Comparison of ENCODE assay signal across 17 cellular contexts in genomic region chr18:76099931-76100457, GRCh38.
DNase-seq lines count a peak whose midpoint lies in the region; ATAC-seq and TF ChIP-seq lines count a peak whose summit lies in the region.
"Had no signal": no experiment of that assay in that cellular context is flagged by ENCODE, and none has a peak within 500 bp of the region (broad histone marks: within the 10 kb centered on the region; RNA-seq: fewer than 3 reads in every experiment).

No MANE protein-coding gene starts in this region.

- CTCF ChIA-PET in activated CD4-positive, alpha-beta T cell treated with anti-CD3 and anti-CD28 coated beads, Interleukin-2, amount 10 ng/mL, durations not matched to agents 7 days and 5 days (lab: Charles Lee) = no interaction called here

- H4K20me1 ChIP-seq in GM23338 (replicated peaks; ENCODE audit: insufficient read depth) = no peaks in the 10 kb centered on the region
- no peaks in the 10 kb centered on the region for H4K20me1 ChIP-seq in neural progenitor cell (ENCODE audit: low read depth)
- H4K20me1 ChIP-seq: BLaER1 treated with 17β-estradiol and CSF1 and Interleukin-3, amounts not matched to agents 10 nM and 100 nM had no signal

- POLR2A ChIA-PET in activated CD4-positive, alpha-beta T cell treated with anti-CD3 and anti-CD28 coated beads, Interleukin-2, amount 10 ng/mL, durations not matched to agents 7 days and 5 days (lab: Charles Lee) = no interaction called here

- H3K79me2 ChIP-seq in GM23338 (replicated peaks; ENCODE audit: insufficient read depth) = no peaks in the 10 kb centered on the region
- H3K79me2 ChIP-seq in neural progenitor cell (ENCODE audit: low read depth) = no peaks in the 10 kb centered on the region

- DNase-seq in GM23338 (ENCODE audit: low spot score) (peak; percentile 3), SK-N-DZ (ENCODE audit: low spot score) (peak; percentile 7), endodermal cell (peak; percentile 65), neural progenitor cell (ENCODE audit: low spot score) (peak; percentile 15), retina (no peak), esophagus squamous epithelium (lab: John Stamatoyannopoulos, UW) (no peak)
- no peak for DNase-seq in activated CD4-positive, alpha-beta T cell treated with anti-CD3 and anti-CD28 coated beads, Interleukin-2, amount 10 ng/mL, durations not matched to agents 7 days and 5 days
- DNase-seq: CD8-positive, alpha-beta T cell; DMS 273 treated with DMSO at 0.1 percent for 48 hours; DMS53; DND-41; EL; HFFc6 had no signal

- intact Hi-C loops in esophagus squamous epithelium (cut with DNase I) = no loop called here

- TF ChIP-seq CTCF in GM23338 (conservative IDR thresholded peaks at IDR 0.05; ENCODE audit: low read depth in 2 of 2) (no peak), endodermal cell (conservative IDR thresholded peaks at IDR 0.05) (no peak), neural progenitor cell (IDR thresholded peaks at IDR 0.05) (no peak), esophagus squamous epithelium (IDR thresholded peaks at IDR 0.05) (no peak)

- H3K27me3 ChIP-seq in GM23338 (ENCODE audit: insufficient read depth) = no peaks in the 10 kb centered on the region
- H3K27me3 ChIP-seq in endodermal cell (ENCODE audit: control insufficient read depth, insufficient read depth, low read length, poor library complexity, severe bottlenecking) = no peaks in the 10 kb centered on the region
- no peaks in the 10 kb centered on the region for H3K27me3 ChIP-seq in neural progenitor cell
- no peaks in the 10 kb centered on the region for H3K27me3 ChIP-seq in esophagus squamous epithelium
- H3K27me3 ChIP-seq: BLaER1 treated with 17β-estradiol and CSF1 and Interleukin-3, amounts not matched to agents 10 nM and 100 nM had no signal

- H3K4me1 ChIP-seq in GM23338 (ENCODE audit: insufficient read depth) = no peaks in the 10 kb centered on the region
- peaks cover 4% of the 10 kb centered on the region for H3K4me1 ChIP-seq in endodermal cell (ENCODE audit: control insufficient read depth, insufficient read depth, low read length)
- H3K4me1 ChIP-seq in neural progenitor cell = no peaks in the 10 kb centered on the region
- no peaks in the 10 kb centered on the region for H3K4me1 ChIP-seq in esophagus squamous epithelium
- H3K4me1 ChIP-seq: BLaER1 treated with 17β-estradiol and CSF1 and Interleukin-3, amounts not matched to agents 10 nM and 100 nM had no signal

- H3K9ac ChIP-seq in endodermal cell (ENCODE audit: extremely low read depth, low read length, poor library complexity, severe bottlenecking) (no peak overlapping the region), neural progenitor cell (no peak overlapping the region)
- H3K9ac ChIP-seq: BLaER1 treated with 17β-estradiol and CSF1 and Interleukin-3, amounts not matched to agents 10 nM and 100 nM had no signal

- no peak for TF ChIP-seq POLR2A in esophagus squamous epithelium (IDR thresholded peaks at IDR 0.05)

- no peak overlapping the region for H3K27ac ChIP-seq in GM23338 (ENCODE audit: low read depth)
- no peak overlapping the region for H3K27ac ChIP-seq in endodermal cell (ENCODE audit: low read depth, low read length)
- H3K27ac ChIP-seq in neural progenitor cell = no peak overlapping the region
- H3K27ac ChIP-seq in esophagus squamous epithelium = no peak overlapping the region
- H3K27ac ChIP-seq: BLaER1 treated with 17β-estradiol and CSF1 and Interleukin-3, amounts not matched to agents 10 nM and 100 nM had no signal

- peaks cover 8% of the 10 kb centered on the region; the same call in 1 of the 2 replicates for H3K9me2 ChIP-seq in GM23338 (ENCODE audit: insufficient read depth)

- H3K9me3 ChIP-seq in endodermal cell (ENCODE audit: control insufficient read depth, low read length) = peaks cover 14% of the 10 kb centered on the region
- H3K9me3 ChIP-seq in neural progenitor cell (ENCODE audit: low read depth) = peaks cover 6% of the 10 kb centered on the region
- H3K9me3 ChIP-seq in esophagus squamous epithelium = no peaks in the 10 kb centered on the region

- H3K36me3 ChIP-seq in GM23338 (ENCODE audit: insufficient read depth) = no peaks in the 10 kb centered on the region
- H3K36me3 ChIP-seq in endodermal cell (ENCODE audit: control insufficient read depth, insufficient read depth, low read length) = no peaks in the 10 kb centered on the region
- no peaks in the 10 kb centered on the region for H3K36me3 ChIP-seq in neural progenitor cell
- no peaks in the 10 kb centered on the region for H3K36me3 ChIP-seq in esophagus squamous epithelium
- H3K36me3 ChIP-seq: BLaER1 treated with 17β-estradiol and CSF1 and Interleukin-3, amounts not matched to agents 10 nM and 100 nM had no signal

- WGBS in endodermal cell (ENCODE audit: insufficient coverage in 1 of 2, insufficient read length in 1 of 2), 2 experiments = 79 to 85% methylated on average over 10 to 14 of the region's 14 CpGs
- 78 to 84% methylated on average over 9 of the region's 14 CpGs for WGBS in esophagus squamous epithelium, 2 donors

- H3K4me1 Mint-ChIP-seq in GM23338 (peaks cover 3% of the 10 kb centered on the region; the same call in 2 of the 3 replicates), endodermal cell (peaks cover 26% of the 10 kb centered on the region), neural progenitor cell (peaks cover 15% of the 10 kb centered on the region)
- no peaks in the 10 kb centered on the region for H3K4me1 Mint-ChIP-seq in activated CD4-positive, alpha-beta T cell treated with anti-CD3 and anti-CD28 coated beads, Interleukin-2, amount 10 ng/mL, durations not matched to agents 7 days and 5 days
- H3K4me1 Mint-ChIP-seq: B cell, IgD-negative memory B cell had no signal

- ATAC-seq in GM23338 = peak; percentile 67
- ATAC-seq: CD8-positive, alpha-beta T cell; HCT116 had no signal

- H3K4me3 ChIP-seq in GM23338 = no peak overlapping the region
- H3K4me3 ChIP-seq in endodermal cell (ENCODE audit: low read length) = no peak overlapping the region
- H3K4me3 ChIP-seq in neural progenitor cell = no peak overlapping the region
- H3K4me3 ChIP-seq in esophagus squamous epithelium = no peak overlapping the region
- H3K4me3 ChIP-seq: BLaER1 treated with 17β-estradiol and CSF1 and Interleukin-3, amounts not matched to agents 10 nM and 100 nM had no signal

- H2AFZ ChIP-seq in GM23338 (peak overlapping the region; percentile 90), neural progenitor cell (replicated peaks) (peak overlapping the region; percentile 42)

- H3K27me3 Mint-ChIP-seq in GM23338 (ENCODE audit: insufficient read depth, low read depth, poor library complexity) (no peaks in the 10 kb centered on the region), endodermal cell (ENCODE audit: insufficient read depth) (peaks cover 2% of the 10 kb centered on the region), neural progenitor cell (ENCODE audit: insufficient read depth, low read depth) (peaks cover 2% of the 10 kb centered on the region)
- no peaks in the 10 kb centered on the region for H3K27me3 Mint-ChIP-seq in activated CD4-positive, alpha-beta T cell treated with anti-CD3 and anti-CD28 coated beads, Interleukin-2, amount 10 ng/mL, durations not matched to agents 7 days and 5 days
- H3K27me3 Mint-ChIP-seq: B cell, IgD-negative memory B cell had no signal

- no peaks in the 10 kb centered on the region; the same call in 2 of the 3 replicates for H3K36me3 Mint-ChIP-seq in GM23338 (ENCODE audit: low read depth)
- no peaks in the 10 kb centered on the region for H3K36me3 Mint-ChIP-seq in endodermal cell (ENCODE audit: low read depth)
- no peaks in the 10 kb centered on the region for H3K36me3 Mint-ChIP-seq in neural progenitor cell
- H3K36me3 Mint-ChIP-seq in activated CD4-positive, alpha-beta T cell treated with anti-CD3 and anti-CD28 coated beads, Interleukin-2, amount 10 ng/mL, durations not matched to agents 7 days and 5 days (ENCODE audit: low read depth) = no peaks in the 10 kb centered on the region
- H3K36me3 Mint-ChIP-seq: CD8-positive, alpha-beta T cell; IgD-negative memory B cell had no signal

- no peaks in the 10 kb centered on the region for H3F3A ChIP-seq in GM23338 (replicated peaks; ENCODE audit: low read depth)
- no peaks in the 10 kb centered on the region for H3F3A ChIP-seq in neural progenitor cell (ENCODE audit: low read depth)

- H3K9me3 Mint-ChIP-seq in GM23338 (peaks cover 14% of the 10 kb centered on the region), endodermal cell (peaks cover 17% of the 10 kb centered on the region), neural progenitor cell (peaks cover 17% of the 10 kb centered on the region)
- peaks cover 6% of the 10 kb centered on the region for H3K9me3 Mint-ChIP-seq in activated CD4-positive, alpha-beta T cell treated with anti-CD3 and anti-CD28 coated beads, Interleukin-2, amount 10 ng/mL, durations not matched to agents 7 days and 5 days

- H3K4me2 ChIP-seq in GM23338 (no peak overlapping the region), neural progenitor cell (no peak overlapping the region)
- H3K4me2 ChIP-seq: BLaER1 treated with 17β-estradiol and CSF1 and Interleukin-3, amounts not matched to agents 10 nM and 100 nM had no signal

- H3K4me3 Mint-ChIP-seq in GM23338 (no peak overlapping the region), endodermal cell (no peak overlapping the region), neural progenitor cell (no peak overlapping the region)
- H3K4me3 Mint-ChIP-seq in activated CD4-positive, alpha-beta T cell treated with anti-CD3 and anti-CD28 coated beads, Interleukin-2, amount 10 ng/mL, durations not matched to agents 7 days and 5 days = no peak overlapping the region
- H3K4me3 Mint-ChIP-seq: B cell; CD8-positive, alpha-beta T cell; HFFc6; IgD-negative memory B cell had no signal

- H3K27ac Mint-ChIP-seq in GM23338 (no peak overlapping the region), endodermal cell (no peak overlapping the region), neural progenitor cell (peak overlapping the region; percentile 23)
- no peak overlapping the region for H3K27ac Mint-ChIP-seq in activated CD4-positive, alpha-beta T cell treated with anti-CD3 and anti-CD28 coated beads, Interleukin-2, amount 10 ng/mL, durations not matched to agents 7 days and 5 days
- H3K27ac Mint-ChIP-seq: B cell; CD8-positive, alpha-beta T cell; HFFc6; IgD-negative memory B cell had no signal

TF ChIP-seq in GM23338, 12 proteins besides CTCF, POLR2A, EP300 and RAD21 (continues in another document):
- TF ChIP-seq ETS1 (IDR thresholded peaks at IDR 0.05) = no peak
- no peak for TF ChIP-seq ZNF331 (CRISPR knock-in tag; IDR thresholded peaks at IDR 0.05; ENCODE audit: low read depth)
- no peak for TF ChIP-seq EZH2 (IDR thresholded peaks at IDR 0.05; ENCODE audit: low read depth, unreplicated experiment)

Comparison
In these comparisons a context has a peak if more than half of its experiments do, and no peak if none do; other contexts are left out.
1. DNase-seq: peak in GM23338 (single experiment), SK-N-DZ (single experiment), endodermal cell (single experiment) and neural progenitor cell (single experiment); none in retina (single experiment), activated CD4-positive, alpha-beta T cell treated with anti-CD3 and anti-CD28 coated beads, Interleukin-2, amount 10 ng/mL, durations not matched to agents 7 days and 5 days (single experiment) and esophagus squamous epithelium (single experiment).